23 cellular contexts compared by ENCODE assay signal in genomic region chr17:61570118-61570517, GRCh38.
A peak's percentile ranks its signal among the peaks of the same experiment; 100 is the strongest.
DNase-seq lines count a peak whose midpoint lies in the region; ATAC-seq and TF ChIP-seq lines count a peak whose summit lies in the region.
"Had no signal": no experiment of that assay in that cellular context is flagged by ENCODE, and none has a peak within 500 bp of the region (broad histone marks: within the 10 kb centered on the region; RNA-seq: fewer than 3 reads in every experiment).

No MANE protein-coding gene starts in this region.

- in situ Hi-C loops in astrocyte of the spinal cord (cut with HindIII; ENCODE audit: low sequenced_read_pairs): no loop called here

- no peak overlapping the region for H3K4me3 ChIP-seq in astrocyte of the spinal cord (ENCODE audit: low read depth, low read length)
- H3K4me3 ChIP-seq: BLaER1, gastroesophageal sphincter, mucosa of descending colon, tibial artery had no signal

- no peak for ATAC-seq in GM18870 (IDR thresholded peaks at IDR 0.05; ENCODE audit: unreplicated experiment)
- ATAC-seq: gastroesophageal sphincter; left lobe of liver; mucosa of descending colon; stimulated activated naive B cell treated with anti-CD40 and anti-IgM and Interleukin-4, amounts not matched to agents 10 μg/mL and 1 μg/mL and 100 μg/mL, for 72 hours; T-cell had no signal

- TF ChIP-seq CTCF in astrocyte of the spinal cord (IDR thresholded peaks at IDR 0.05; ENCODE audit: low read depth, low read length): no peak

- peak; percentile 59 for DNase-seq in DMS 273 (lab: John Stamatoyannopoulos, UW; ENCODE audit: unreplicated experiment)
- DNase-seq in DMS 273 treated with DMSO at 0.1 percent for 48 hours (lab: John Stamatoyannopoulos, UW): no peak
- peak; percentile 17 to 18 for DNase-seq in Kasumi-1 (lab: John Stamatoyannopoulos, UW)
- DNase-seq in astrocyte of the spinal cord (ENCODE audit: low read depth, low spot score): peak; percentile 27
- peak; percentile 7 for DNase-seq in glomerular visceral epithelial cell (ENCODE audit: extremely low spot score)
- no peak for DNase-seq in cortex of kidney (lab: John Stamatoyannopoulos, UW)
- DNase-seq in COLO668 (lab: John Stamatoyannopoulos, UW; ENCODE audit: unreplicated experiment): no peak
- DNase-seq: activated CD4-positive, alpha-beta memory T cell treated with anti-CD3 and anti-CD28 coated beads for 36 hours; activated naive CD4-positive, alpha-beta T cell treated with Interleukin-2 at 50 U/mL for 16 hours; aorta; DMS153; H9; KBM-7; mucosa of descending colon; NCI-H1417; NCI-H774; stimulated activated naive B cell treated with anti-CD40 and anti-IgM and Interleukin-4, amounts not matched to agents 10 μg/mL and 1 μg/mL and 100 μg/mL, for 72 hours; T-cell; tibial artery had no signal

Comparison
In these comparisons a context has a peak if more than half of its experiments do, and no peak if none do; other contexts are left out.
1. DNase-seq: peak in DMS 273 (single experiment), Kasumi-1 (2 of 2), astrocyte of the spinal cord (single experiment) and glomerular visceral epithelial cell (single experiment); none in DMS 273 treated with DMSO at 0.1 percent for 48 hours (single experiment), cortex of kidney (single experiment) and COLO668 (single experiment).